22 cellular contexts compared by ENCODE assay signal in genomic region chr16:85989376-85989775, GRCh38.
DNase-seq lines count a peak whose midpoint lies in the region; ATAC-seq and TF ChIP-seq lines count a peak whose summit lies in the region.
"Had no signal": no experiment of that assay in that cellular context is flagged by ENCODE, and none has a peak within 500 bp of the region (broad histone marks: within the 10 kb centered on the region; RNA-seq: fewer than 3 reads in every experiment).

No MANE protein-coding gene starts in this region.

- H3K4me3 Mint-ChIP-seq in activated CD4-positive, alpha-beta T cell treated with anti-CD3 and anti-CD28 coated beads, Interleukin-2, amount 10 ng/mL, durations not matched to agents 24 days and 14 days = peak overlapping the region; percentile 81
- H3K4me3 Mint-ChIP-seq in activated T-helper 1 cell treated with anti-CD3 and anti-CD28 coated beads, Interleukin-12 subunit alpha, Interleukin-12 subunit beta, Interleukin-2, Interleukin-4 antibody, amounts not matched to agents 30 ng/mL and 10 ng/mL and 1 ng/mL, durations not matched to agents 14 hours and 24 hours and 36 hours = peak overlapping the region; percentile 73
- H3K4me3 Mint-ChIP-seq: neural crest cell had no signal

- CTCF ChIA-PET in RWPE1 (lab: Yijun Ruan, JAX) = interaction anchor here (0.6 to 4.2 kb wide), 3 partner anchors 169 to 1424 kb away, joined by 3 to 63 read pairs (median 3); no protein-coding TSS in a partner anchor

- no peaks in the 10 kb centered on the region for H3K36me3 ChIP-seq in DOHH2 (ENCODE audit: control insufficient read depth, low read length)
- H3K36me3 ChIP-seq: BE2C had no signal

- peak overlapping the region; percentile 72 for H3K4me2 ChIP-seq in DOHH2 (ENCODE audit: low read length)

- H3K79me2 ChIP-seq in DOHH2 (ENCODE audit: control insufficient read depth, low read length) = no peaks in the 10 kb centered on the region

- intact Hi-C loops in activated CD4-positive, alpha-beta T cell treated with anti-CD3 and anti-CD28 coated beads, Interleukin-2, amount 10 ng/mL, durations not matched to agents 24 days and 14 days (cut with micrococcal nuclease) = loop anchor here (1.0 to 2.0 kb wide), 6 partner anchors 18 to 107 kb away; no protein-coding TSS in a partner anchor
- intact Hi-C loops in activated T-helper 1 cell treated with anti-CD3 and anti-CD28 coated beads, Interleukin-12 subunit alpha, Interleukin-12 subunit beta, Interleukin-2, Interleukin-4 antibody, amounts not matched to agents 30 ng/mL and 10 ng/mL and 1 ng/mL, durations not matched to agents 14 hours and 24 hours and 36 hours (cut with micrococcal nuclease) = loop anchor here (1.0 to 2.0 kb wide), 3 partner anchors 27 to 100 kb away; no protein-coding TSS in a partner anchor

- H3K27ac Mint-ChIP-seq in activated CD4-positive, alpha-beta T cell treated with anti-CD3 and anti-CD28 coated beads, Interleukin-2, amount 10 ng/mL, durations not matched to agents 24 days and 14 days = peak overlapping the region; percentile 99
- peak overlapping the region; percentile 99 for H3K27ac Mint-ChIP-seq in activated T-helper 1 cell treated with anti-CD3 and anti-CD28 coated beads, Interleukin-12 subunit alpha, Interleukin-12 subunit beta, Interleukin-2, Interleukin-4 antibody, amounts not matched to agents 30 ng/mL and 10 ng/mL and 1 ng/mL, durations not matched to agents 14 hours and 24 hours and 36 hours
- H3K27ac Mint-ChIP-seq: T-helper 17 cell had no signal

- no peak for ATAC-seq in GM21526 (IDR thresholded peaks at IDR 0.05; ENCODE audit: low FRiP score, unreplicated experiment)
- ATAC-seq: HepG2, left ventricle myocardium superior, mucosa of descending colon, right cardiac atrium had no signal

- peak overlapping the region; percentile 55 for H3K4me3 ChIP-seq in DOHH2 (ENCODE audit: low read length)
- H3K4me3 ChIP-seq: mucosa of descending colon had no signal

- H4K20me1 ChIP-seq in DOHH2 (ENCODE audit: control insufficient read depth, insufficient read depth, low read depth, low read length) = no peaks in the 10 kb centered on the region

- peaks cover 64% of the 10 kb centered on the region for H3K4me1 Mint-ChIP-seq in activated CD4-positive, alpha-beta T cell treated with anti-CD3 and anti-CD28 coated beads, Interleukin-2, amount 10 ng/mL, durations not matched to agents 24 days and 14 days
- peaks cover 68% of the 10 kb centered on the region for H3K4me1 Mint-ChIP-seq in activated T-helper 1 cell treated with anti-CD3 and anti-CD28 coated beads, Interleukin-12 subunit alpha, Interleukin-12 subunit beta, Interleukin-2, Interleukin-4 antibody, amounts not matched to agents 30 ng/mL and 10 ng/mL and 1 ng/mL, durations not matched to agents 14 hours and 24 hours and 36 hours (ENCODE audit: low read depth)
- H3K4me1 Mint-ChIP-seq: neural crest cell had no signal

- H3K9me3 Mint-ChIP-seq in activated CD4-positive, alpha-beta T cell treated with anti-CD3 and anti-CD28 coated beads, Interleukin-2, amount 10 ng/mL, durations not matched to agents 24 days and 14 days = peaks cover 6% of the 10 kb centered on the region
- H3K9me3 Mint-ChIP-seq in activated T-helper 1 cell treated with anti-CD3 and anti-CD28 coated beads, Interleukin-12 subunit alpha, Interleukin-12 subunit beta, Interleukin-2, Interleukin-4 antibody, amounts not matched to agents 30 ng/mL and 10 ng/mL and 1 ng/mL, durations not matched to agents 14 hours and 24 hours and 36 hours = peaks cover 6% of the 10 kb centered on the region
- H3K9me3 Mint-ChIP-seq: neural crest cell had no signal

- H3K27me3 ChIP-seq in DOHH2 (ENCODE audit: control insufficient read depth, low read length) = no peaks in the 10 kb centered on the region

- POLR2A ChIA-PET in RWPE1 (lab: Yijun Ruan, JAX; ENCODE audit: low non-redundant PET) = no interaction called here

- peaks cover 33% of the 10 kb centered on the region for H3F3A ChIP-seq in DOHH2 (ENCODE audit: control insufficient read depth, insufficient read depth)

- H3K9me2 ChIP-seq in DOHH2 (replicated peaks; ENCODE audit: control insufficient read depth, low read length) = no peaks in the 10 kb centered on the region

- H3K27me3 Mint-ChIP-seq in activated CD4-positive, alpha-beta T cell treated with anti-CD3 and anti-CD28 coated beads, Interleukin-2, amount 10 ng/mL, durations not matched to agents 24 days and 14 days = no peaks in the 10 kb centered on the region
- H3K27me3 Mint-ChIP-seq in activated T-helper 1 cell treated with anti-CD3 and anti-CD28 coated beads, Interleukin-12 subunit alpha, Interleukin-12 subunit beta, Interleukin-2, Interleukin-4 antibody, amounts not matched to agents 30 ng/mL and 10 ng/mL and 1 ng/mL, durations not matched to agents 14 hours and 24 hours and 36 hours (ENCODE audit: insufficient read depth) = peaks cover 1% of the 10 kb centered on the region

- H3K9me3 ChIP-seq in DOHH2 (ENCODE audit: control insufficient read depth, insufficient read depth, low read length) = no peaks in the 10 kb centered on the region
- H3K9me3 ChIP-seq: BE2C, mucosa of descending colon had no signal

- H3K27ac ChIP-seq in DOHH2 (ENCODE audit: low read depth, low read length) (peak overlapping the region; percentile 86), RWPE1 (no peak overlapping the region)

- H3K36me3 Mint-ChIP-seq in activated CD4-positive, alpha-beta T cell treated with anti-CD3 and anti-CD28 coated beads, Interleukin-2, amount 10 ng/mL, durations not matched to agents 24 days and 14 days (ENCODE audit: low read depth) = no peaks in the 10 kb centered on the region
- H3K36me3 Mint-ChIP-seq in activated T-helper 1 cell treated with anti-CD3 and anti-CD28 coated beads, Interleukin-12 subunit alpha, Interleukin-12 subunit beta, Interleukin-2, Interleukin-4 antibody, amounts not matched to agents 30 ng/mL and 10 ng/mL and 1 ng/mL, durations not matched to agents 14 hours and 24 hours and 36 hours (ENCODE audit: low read depth) = peaks cover 5% of the 10 kb centered on the region

- peaks cover 100% of the 10 kb centered on the region for H3K4me1 ChIP-seq in DOHH2 (ENCODE audit: control insufficient read depth, low read length)
- H3K4me1 ChIP-seq: BE2C had no signal

- no peak for DNase-seq in activated CD4-positive, alpha-beta T cell treated with anti-CD3 and anti-CD28 coated beads, Interleukin-2, amount 10 ng/mL, durations not matched to agents 24 days and 14 days
- no peak for DNase-seq in activated CD4-positive, alpha-beta T cell treated with anti-CD3 and anti-CD28 coated beads for 48 hours
- no peak for DNase-seq in activated T-helper 1 cell treated with anti-CD3 and anti-CD28 coated beads, Interleukin-12 subunit alpha, Interleukin-12 subunit beta, Interleukin-2, Interleukin-4 antibody, amounts not matched to agents 30 ng/mL and 10 ng/mL and 1 ng/mL, durations not matched to agents 14 hours and 24 hours and 36 hours (ENCODE audit: low spot score)
- DNase-seq in mesenteric fat pad (ENCODE audit: low spot score) (peak; percentile 64), RWPE1 (ENCODE audit: low spot score) (no peak), NCI-H2171 (lab: John Stamatoyannopoulos, UW) (no peak)
- DNase-seq: activated CD4-positive, alpha-beta T cell treated with anti-CD3 and anti-CD28 coated beads for 4 hours; activated CD8-positive, alpha-beta memory T cell treated with anti-CD3 and anti-CD28 coated beads, Interleukin-2, amount 50 U/mL, for 4 hours; activated naive CD4-positive, alpha-beta T cell; BE2C; HCEC 1CT; left ventricle myocardium superior; mucosa of descending colon; NCI-H1694 treated with DMSO at 0.1 percent for 48 hours; NCI-H526; right cardiac atrium; T-helper 17 cell; trophoblast cell had no signal

- TF ChIP-seq CTCF in DOHH2 (IDR thresholded peaks at IDR 0.05; ENCODE audit: low read depth, low read length, poor library complexity, severe bottlenecking) (no peak), RWPE1 (conservative IDR thresholded peaks at IDR 0.05; ENCODE audit: low read depth) (no peak)
